In genomic region chr4:134544303-134544761, GRCh38 we compare ENCODE assay signal across 12 cellular contexts.
DNase-seq lines count a peak whose midpoint lies in the region; TF ChIP-seq lines count a peak whose summit lies in the region.
"Had no signal": no experiment of that assay in that cellular context is flagged by ENCODE, and none has a peak within 500 bp of the region (broad histone marks: within the 10 kb centered on the region; RNA-seq: fewer than 3 reads in every experiment).

No MANE protein-coding gene starts in this region.

- no peak overlapping the region for H3K27ac Mint-ChIP-seq in activated CD4-positive, alpha-beta T cell treated with anti-CD3 and anti-CD28 coated beads, Interleukin-2, amount 10 ng/mL, durations not matched to agents 7 days and 5 days
- H3K27ac Mint-ChIP-seq: activated CD4-positive, alpha-beta memory T cell treated with anti-CD3 and anti-CD28 coated beads for 36 hours; CD14-positive monocyte had no signal

- no peaks in the 10 kb centered on the region for H3K36me3 ChIP-seq in brain microvascular endothelial cell (replicated peaks)
- H3K36me3 ChIP-seq: Peyer's patch had no signal

- TF ChIP-seq CTCF in AG09309 (IDR thresholded peaks at IDR 0.05; ENCODE audit: control insufficient read depth, insufficient read depth, low read depth, low read length, missing control alignments) = no peak
- TF ChIP-seq CTCF in fibroblast of the aortic adventitia (IDR thresholded peaks at IDR 0.05; ENCODE audit: insufficient read depth, low read length) = no peak
- no peak for TF ChIP-seq CTCF in brain microvascular endothelial cell (IDR thresholded peaks at IDR 0.05; ENCODE audit: low read depth, low read length, missing control alignments)

- H3K27me3 ChIP-seq in brain microvascular endothelial cell (replicated peaks) = no peaks in the 10 kb centered on the region
- H3K27me3 ChIP-seq: Peyer's patch had no signal

- H3K4me3 ChIP-seq in AG09309 (ENCODE audit: control insufficient read depth, low read depth, low read length) (no peak overlapping the region), fibroblast of the aortic adventitia (ENCODE audit: low read depth, low read length) (no peak overlapping the region), brain microvascular endothelial cell (ENCODE audit: low read depth, low read length) (no peak overlapping the region)
- H3K4me3 ChIP-seq: Peyer's patch had no signal

- POLR2A ChIA-PET in activated CD4-positive, alpha-beta T cell treated with anti-CD3 and anti-CD28 coated beads, Interleukin-2, amount 10 ng/mL, durations not matched to agents 7 days and 5 days (lab: Charles Lee) = no interaction called here

- no peaks in the 10 kb centered on the region for H3K4me1 Mint-ChIP-seq in activated CD4-positive, alpha-beta T cell treated with anti-CD3 and anti-CD28 coated beads, Interleukin-2, amount 10 ng/mL, durations not matched to agents 7 days and 5 days
- H3K4me1 Mint-ChIP-seq: CD14-positive monocyte had no signal

- H3K27me3 Mint-ChIP-seq in activated CD4-positive, alpha-beta T cell treated with anti-CD3 and anti-CD28 coated beads, Interleukin-2, amount 10 ng/mL, durations not matched to agents 7 days and 5 days = no peaks in the 10 kb centered on the region
- H3K27me3 Mint-ChIP-seq: activated CD4-positive, alpha-beta memory T cell treated with anti-CD3 and anti-CD28 coated beads for 36 hours had no signal

- in situ Hi-C loops in brain microvascular endothelial cell (cut with HindIII; ENCODE audit: low pct_ligation_motif_present, low sequenced_read_pairs) = no loop called here

- peaks cover 3% of the 10 kb centered on the region for H3K9me3 Mint-ChIP-seq in activated CD4-positive, alpha-beta T cell treated with anti-CD3 and anti-CD28 coated beads, Interleukin-2, amount 10 ng/mL, durations not matched to agents 7 days and 5 days

- DNase-seq in AG09309 (ENCODE audit: low read depth) (peak; percentile 14), HK-2 (ENCODE audit: unreplicated experiment) (peak; percentile 24), NOMO-1 (lab: John Stamatoyannopoulos, UW; ENCODE audit: unreplicated experiment in 2 of 2) (peak; percentile 79 to 94), fibroblast of the aortic adventitia (ENCODE audit: low read depth) (peak; percentile 11), Ammon's horn (ENCODE audit: low spot score) (no peak), brain microvascular endothelial cell (no peak), NCI-H524 treated with DMSO at 0.1 percent for 48 hours (lab: John Stamatoyannopoulos, UW) (no peak)
- DNase-seq in activated CD4-positive, alpha-beta T cell treated with anti-CD3 and anti-CD28 coated beads, Interleukin-2, amount 10 ng/mL, durations not matched to agents 7 days and 5 days = no peak
- DNase-seq: activated CD4-positive, alpha-beta memory T cell treated with anti-CD3 and anti-CD28 coated beads for 36 hours; Peyer's patch; small intestine had no signal

- CTCF ChIA-PET in activated CD4-positive, alpha-beta T cell treated with anti-CD3 and anti-CD28 coated beads, Interleukin-2, amount 10 ng/mL, durations not matched to agents 7 days and 5 days (lab: Charles Lee) = no interaction called here

- H3K27ac ChIP-seq in brain microvascular endothelial cell = no peak overlapping the region
- H3K27ac ChIP-seq: Peyer's patch had no signal

- no peak overlapping the region for H3K4me3 Mint-ChIP-seq in activated CD4-positive, alpha-beta T cell treated with anti-CD3 and anti-CD28 coated beads, Interleukin-2, amount 10 ng/mL, durations not matched to agents 7 days and 5 days
- H3K4me3 Mint-ChIP-seq: activated CD4-positive, alpha-beta memory T cell treated with anti-CD3 and anti-CD28 coated beads for 36 hours; CD14-positive monocyte had no signal

- no peaks in the 10 kb centered on the region for H3K36me3 Mint-ChIP-seq in activated CD4-positive, alpha-beta T cell treated with anti-CD3 and anti-CD28 coated beads, Interleukin-2, amount 10 ng/mL, durations not matched to agents 7 days and 5 days (ENCODE audit: low read depth)
- H3K36me3 Mint-ChIP-seq: activated CD4-positive, alpha-beta memory T cell treated with anti-CD3 and anti-CD28 coated beads for 36 hours; CD14-positive monocyte had no signal

Comparison
In these comparisons a context has a peak if more than half of its experiments do, and no peak if none do; other contexts are left out.
1. DNase-seq: peak in AG09309 (single experiment), HK-2 (single experiment), NOMO-1 (2 of 2) and fibroblast of the aortic adventitia (single experiment); none in activated CD4-positive, alpha-beta T cell treated with anti-CD3 and anti-CD28 coated beads, Interleukin-2, amount 10 ng/mL, durations not matched to agents 7 days and 5 days (single experiment), Ammon's horn (single experiment), brain microvascular endothelial cell (single experiment) and NCI-H524 treated with DMSO at 0.1 percent for 48 hours (single experiment).